In genomic region chr10:8544500-8544899, GRCh38 we compare ENCODE assay signal across 19 cellular contexts.
DNase-seq lines count a peak whose midpoint lies in the region; ATAC-seq, FAIRE-seq and TF ChIP-seq lines count a peak whose summit lies in the region.
"Had no signal": no experiment of that assay in that cellular context is flagged by ENCODE, and none has a peak within 500 bp of the region (broad histone marks: within the 10 kb centered on the region; RNA-seq: fewer than 3 reads in every experiment).

No MANE protein-coding gene starts in this region.

- TF ChIP-seq CTCF in MCF 10A (IDR thresholded peaks at IDR 0.05; ENCODE audit: unreplicated experiment) = no peak
- no peak for TF ChIP-seq CTCF in mammary epithelial cell (conservative IDR thresholded peaks at IDR 0.05 in 1 of 2, IDR thresholded peaks at IDR 0.05 in 1 of 2; ENCODE audit: extremely low read depth in 1 of 2, insufficient read depth in 1 of 2, low read depth in 1 of 2, low read length in 2 of 2)
- no peak for TF ChIP-seq CTCF in RWPE2 (IDR thresholded peaks at IDR 0.05; ENCODE audit: poor library complexity, severe bottlenecking)
- no peak for TF ChIP-seq CTCF in keratinocyte (optimal IDR thresholded peaks at IDR 0.05 in 1 of 3, IDR thresholded peaks at IDR 0.05 in 1 of 3, conservative IDR thresholded peaks at IDR 0.05 in 1 of 3; ENCODE audit: extremely low read depth in 1 of 3, insufficient read depth in 2 of 3, low read length in 3 of 3)
- TF ChIP-seq CTCF in Caco-2 (IDR thresholded peaks at IDR 0.05; ENCODE audit: insufficient read depth in 1 of 2, low read depth in 1 of 2, low read length in 1 of 2, severe bottlenecking in 1 of 2, unreplicated experiment in 1 of 2) = no peak

- peaks cover 17% of the 10 kb centered on the region for H3K4me1 ChIP-seq in mammary epithelial cell (ENCODE audit: insufficient read depth, low read length)
- peaks cover 11% of the 10 kb centered on the region for H3K4me1 ChIP-seq in RWPE2 (ENCODE audit: insufficient read depth, poor library complexity, severe bottlenecking)
- peaks cover 14% of the 10 kb centered on the region for H3K4me1 ChIP-seq in keratinocyte (ENCODE audit: control insufficient read depth, extremely low read depth, insufficient read depth, low read length)
- H3K4me1 ChIP-seq in Caco-2 = 0 out of 2 replicates have a peak, but pooled peaks cover 3% of the 10 kb centered on the region

- H3K4me2 ChIP-seq in mammary epithelial cell (ENCODE audit: insufficient read depth, low read depth, low read length) (no peak overlapping the region), keratinocyte (ENCODE audit: control insufficient read depth, extremely low read depth, insufficient read depth, low read depth, low read length) (peak overlapping the region; percentile 47)
- H3K4me2 ChIP-seq: BLaER1 had no signal

- H2AFZ ChIP-seq in mammary epithelial cell (ENCODE audit: low read depth, low read length) (no peak overlapping the region), keratinocyte (ENCODE audit: control insufficient read depth, low read length) (no peak overlapping the region)

- H3K9me1 ChIP-seq in keratinocyte (ENCODE audit: control insufficient read depth, extremely low read depth, insufficient read depth, low read length) = no peaks in the 10 kb centered on the region

- H3K36me3 ChIP-seq in mammary epithelial cell (ENCODE audit: insufficient read depth, low read length) (no peaks in the 10 kb centered on the region), RWPE2 (ENCODE audit: low read depth) (no peaks in the 10 kb centered on the region), keratinocyte (ENCODE audit: control insufficient read depth in 2 of 2, extremely low read depth in 1 of 2, insufficient read depth in 2 of 2, low read length in 2 of 2) (no peaks in the 10 kb centered on the region), Caco-2 (ENCODE audit: control insufficient read depth, insufficient read depth, low read length) (no peaks in the 10 kb centered on the region)
- H3K36me3 ChIP-seq: BLaER1 had no signal

- no peak overlapping the region for H3K9ac ChIP-seq in mammary epithelial cell (ENCODE audit: insufficient read depth, low read length)
- no peak overlapping the region for H3K9ac ChIP-seq in keratinocyte (ENCODE audit: control insufficient read depth, extremely low read depth, insufficient read depth, low read length)
- H3K9ac ChIP-seq: BLaER1 had no signal

- H3K4me3 ChIP-seq in mammary epithelial cell (replicated peaks in 1 of 3; ENCODE audit: insufficient read depth in 1 of 3, low read depth in 2 of 3, low read length in 3 of 3) = no peak overlapping the region
- no peak overlapping the region for H3K4me3 ChIP-seq in RWPE2 (ENCODE audit: severe bottlenecking)
- H3K4me3 ChIP-seq in keratinocyte (ENCODE audit: control insufficient read depth in 2 of 3, extremely low read depth in 1 of 3, insufficient read depth in 2 of 3, low read depth in 1 of 3, low read length in 3 of 3) = no peak overlapping the region
- no peak overlapping the region for H3K4me3 ChIP-seq in Caco-2 (ENCODE audit: low read depth, low read length)
- H3K4me3 ChIP-seq: BLaER1 had no signal

- FAIRE-seq in keratinocyte (lab: Jason Lieb, UNC) = peak; percentile 32
- FAIRE-seq: D721Med, GM12892, H54 had no signal

- H3K27ac Mint-ChIP-seq in MCF 10A (ENCODE audit: low read depth, unreplicated experiment) (peak overlapping the region; percentile 77), Caco-2 (ENCODE audit: unreplicated experiment) (no peak overlapping the region)
- H3K27ac Mint-ChIP-seq: CD4-positive, CD25-positive, alpha-beta regulatory T cell had no signal

- H3K27ac ChIP-seq in mammary epithelial cell (ENCODE audit: insufficient read depth, low read depth, low read length) (no peak overlapping the region), RWPE2 (ENCODE audit: poor library complexity, severe bottlenecking) (peak overlapping the region; percentile 13), keratinocyte (ENCODE audit: control insufficient read depth, insufficient read depth, low read length) (peak overlapping the region; percentile 15)
- H3K27ac ChIP-seq: BLaER1 had no signal

- H3K27me3 Mint-ChIP-seq in MCF 10A (ENCODE audit: insufficient read depth, unreplicated experiment) (no peaks in the 10 kb centered on the region), Caco-2 (ENCODE audit: insufficient read depth, unreplicated experiment) (no peaks in the 10 kb centered on the region)

- no peak for ATAC-seq in RWPE2 (ENCODE audit: low read depth)
- ATAC-seq: HCT116 had no signal

- H3K27me3 ChIP-seq in mammary epithelial cell (ENCODE audit: insufficient read depth, low read length) (no peaks in the 10 kb centered on the region), RWPE2 (ENCODE audit: insufficient read depth, poor library complexity, severe bottlenecking) (no peaks in the 10 kb centered on the region), keratinocyte (ENCODE audit: control insufficient read depth, extremely low read depth, insufficient read depth, low read length) (no peaks in the 10 kb centered on the region), Caco-2 (replicated peaks; ENCODE audit: control insufficient read depth, insufficient read depth, low read length) (no peaks in the 10 kb centered on the region)
- H3K27me3 ChIP-seq: BLaER1 had no signal

- dilution Hi-C loops in mammary epithelial cell (cut with HindIII; ENCODE audit: low sequenced_read_pairs) = no loop called here
- dilution Hi-C loops in keratinocyte (cut with MboI; ENCODE audit: extremely low pct_ligation_motif_present, low sequenced_read_pairs) = no loop called here

- no TSS peak for BruUV-seq in MCF 10A (replicated peaks; lab: Mats Ljungman, UMichigan)
- BruUV-seq in mammary epithelial cell (replicated peaks; lab: Mats Ljungman, UMichigan) = no TSS peak
- no TSS peak for BruUV-seq in Caco-2 (replicated peaks; lab: Mats Ljungman, UMichigan)

- intact Hi-C loops in MCF 10A (cut with micrococcal nuclease) = no loop called here
- intact Hi-C loops in mammary epithelial cell (cut with micrococcal nuclease) = loop anchor here (5.0 kb wide), 2 partner anchors 48 to 492 kb away; partner anchors contain the start of gene GATA3
- intact Hi-C loops in Caco-2 (cut with micrococcal nuclease; ENCODE audit: unreplicated experiment) = no loop called here

- peaks cover 24% of the 10 kb centered on the region for H3K4me1 Mint-ChIP-seq in MCF 10A (ENCODE audit: insufficient read depth, unreplicated experiment)
- no peaks in the 10 kb centered on the region for H3K4me1 Mint-ChIP-seq in Caco-2 (ENCODE audit: low read depth, unreplicated experiment)

- H3K4me3 Mint-ChIP-seq in MCF 10A (ENCODE audit: unreplicated experiment) = no peak overlapping the region
- H3K4me3 Mint-ChIP-seq in Caco-2 (ENCODE audit: unreplicated experiment) = no peak overlapping the region
- H3K4me3 Mint-ChIP-seq: CD4-positive, CD25-positive, alpha-beta regulatory T cell had no signal

- CTCF ChIA-PET in MCF 10A (lab: Yijun Ruan, JAX) (no interaction called here), mammary epithelial cell (lab: Charles Lee; ENCODE audit: low non-redundant PET) (no interaction called here), Caco-2 (lab: Charles Lee) (no interaction called here)

- WGBS in mammary epithelial cell (ENCODE audit: low coverage, missing lambda C conversion rate) = 92% methylated on average over 6 of the region's 6 CpGs

- POLR2A ChIA-PET in MCF 10A (lab: Yijun Ruan, JAX) = interaction anchor here (0.8 to 2.2 kb wide), 8 partner anchors 11 to 468 kb away, joined by 3 to 7 read pairs (median 3); no protein-coding TSS in a partner anchor
- POLR2A ChIA-PET in Caco-2 (lab: Charles Lee) = no interaction called here

- in situ Hi-C loops in mammary epithelial cell (cut with MboI; ENCODE audit: low sequenced_read_pairs in 2 of 2) = no loop called here

- H3K79me2 ChIP-seq in mammary epithelial cell (ENCODE audit: insufficient read depth, low read length) (no peaks in the 10 kb centered on the region), keratinocyte (ENCODE audit: control insufficient read depth, insufficient read depth, low read length) (no peaks in the 10 kb centered on the region)

- DNase-seq in MCF 10A (ENCODE audit: unreplicated experiment) (no peak), mammary epithelial cell (no peak), RWPE2 (ENCODE audit: low spot score) (no peak), keratinocyte (ENCODE audit: low read depth, low spot score) (no peak), NCI-H2227 treated with DMSO at 0.1 percent for 48 hours (lab: John Stamatoyannopoulos, UW) (no peak), T1000 (lab: John Stamatoyannopoulos, UW) (no peak), NCI-H524 treated with DMSO at 0.1 percent for 48 hours (lab: John Stamatoyannopoulos, UW) (no peak), Caco-2 (no peak)
- DNase-seq: 8988T; AML-193; CD4-positive, CD25-positive, alpha-beta regulatory T cell; DMS153; DMS79 treated with DMSO at 0.1 percent for 48 hours; GDM1 had no signal

- H3K9me3 ChIP-seq in mammary epithelial cell (replicated peaks; ENCODE audit: insufficient read depth, low read length) (no peaks in the 10 kb centered on the region), RWPE2 (ENCODE audit: severe bottlenecking) (no peaks in the 10 kb centered on the region), keratinocyte (ENCODE audit: control insufficient read depth, low read depth, low read length) (no peaks in the 10 kb centered on the region), Caco-2 (no peaks in the 10 kb centered on the region)

- H3K9me3 Mint-ChIP-seq in MCF 10A (ENCODE audit: unreplicated experiment) = no peaks in the 10 kb centered on the region
- no peaks in the 10 kb centered on the region for H3K9me3 Mint-ChIP-seq in Caco-2 (ENCODE audit: unreplicated experiment)

- no peaks in the 10 kb centered on the region for H3K36me3 Mint-ChIP-seq in MCF 10A (ENCODE audit: insufficient read depth, unreplicated experiment)
- no peaks in the 10 kb centered on the region for H3K36me3 Mint-ChIP-seq in Caco-2 (ENCODE audit: insufficient read depth, unreplicated experiment)
- H3K36me3 Mint-ChIP-seq: CD4-positive, CD25-positive, alpha-beta regulatory T cell had no signal

- H4K20me1 ChIP-seq in mammary epithelial cell (ENCODE audit: insufficient read depth, low read length) (no peaks in the 10 kb centered on the region), keratinocyte (ENCODE audit: control insufficient read depth, extremely low read depth, insufficient read depth, low read length) (no peaks in the 10 kb centered on the region)
- H4K20me1 ChIP-seq: BLaER1 had no signal
